In genomic region chr1:18179009-18179408, GRCh38 we compare ENCODE assay signal across 21 cellular contexts.
"Had no signal": no experiment of that assay in that cellular context is flagged by ENCODE, and none has a peak within 500 bp of the region (broad histone marks: within the 10 kb centered on the region; RNA-seq: fewer than 3 reads in every experiment).

No MANE protein-coding gene starts in this region.

- H3K4me2 ChIP-seq: hepatocyte, neural progenitor cell had no signal

- H3K27ac ChIP-seq: hepatocyte, left ventricle myocardium inferior, neural progenitor cell, ovary, right atrium auricular region, right lobe of liver, tibial nerve, vagina had no signal

- H3K9me3 ChIP-seq: left ventricle myocardium inferior, ovary, right atrium auricular region, right lobe of liver, tibial nerve, vagina had no signal

- H3K4me1 ChIP-seq: right lobe of liver, tibial nerve, vagina had no signal

- H3K36me3 ChIP-seq: left ventricle myocardium inferior, neural progenitor cell, ovary, right atrium auricular region, right lobe of liver, tibial nerve, vagina had no signal

- H2AFZ ChIP-seq: hepatocyte, neural progenitor cell had no signal

- H3K4me3 ChIP-seq: hepatocyte, left ventricle myocardium inferior, lung, neural progenitor cell, ovary, right atrium auricular region, right lobe of liver, tibial nerve, vagina had no signal

- H3K79me2 ChIP-seq: hepatocyte had no signal

- ATAC-seq: natural killer cell; right lobe of liver; stimulated activated memory B cell treated with anti-CD40 and anti-IgM and Interleukin-4, amounts not matched to agents 10 μg/mL and 1 μg/mL and 100 μg/mL, for 72 hours; stimulated activated naive CD8-positive, alpha-beta T cell treated with anti-CD3 and anti-CD28 coated beads, Interleukin-15, amount 100 ng/mL, for 72 hours had no signal

- H3K9ac ChIP-seq: neural progenitor cell had no signal

- H3K27me3 ChIP-seq: neural progenitor cell, ovary, right atrium auricular region, right lobe of liver, vagina had no signal

- DNase-seq: islet precursor cell; left ventricle myocardium inferior; mesendoderm; naive B cell; natural killer cell; nephron progenitor cell; ovary; right lobe of liver; stimulated activated CD4-positive, alpha-beta T cell treated with anti-CD3 and anti-CD28 coated beads, Interleukin-2, amount 100 ng/mL, for 48 hours; stimulated activated CD4-positive, alpha-beta T cell treated with anti-CD3 and anti-CD28 coated beads, Interleukin-4, amount 100 ng/mL, for 4 hours; stimulated activated CD8-positive, alpha-beta memory T cell treated with anti-CD3 and anti-CD28 coated beads, Interleukin-4, amount 100 ng/mL, for 48 hours; stimulated activated naive CD4-positive, alpha-beta T cell treated with Interleukin-2 at 50 U/mL for 16 hours; stimulated activated naive CD8-positive, alpha-beta T cell treated with anti-CD3 and anti-CD28 coated beads, Interleukin-15, amount 100 ng/mL, for 72 hours; substantia nigra had no signal
